14 cellular contexts compared by ENCODE assay signal in the genomic region with DNA sequence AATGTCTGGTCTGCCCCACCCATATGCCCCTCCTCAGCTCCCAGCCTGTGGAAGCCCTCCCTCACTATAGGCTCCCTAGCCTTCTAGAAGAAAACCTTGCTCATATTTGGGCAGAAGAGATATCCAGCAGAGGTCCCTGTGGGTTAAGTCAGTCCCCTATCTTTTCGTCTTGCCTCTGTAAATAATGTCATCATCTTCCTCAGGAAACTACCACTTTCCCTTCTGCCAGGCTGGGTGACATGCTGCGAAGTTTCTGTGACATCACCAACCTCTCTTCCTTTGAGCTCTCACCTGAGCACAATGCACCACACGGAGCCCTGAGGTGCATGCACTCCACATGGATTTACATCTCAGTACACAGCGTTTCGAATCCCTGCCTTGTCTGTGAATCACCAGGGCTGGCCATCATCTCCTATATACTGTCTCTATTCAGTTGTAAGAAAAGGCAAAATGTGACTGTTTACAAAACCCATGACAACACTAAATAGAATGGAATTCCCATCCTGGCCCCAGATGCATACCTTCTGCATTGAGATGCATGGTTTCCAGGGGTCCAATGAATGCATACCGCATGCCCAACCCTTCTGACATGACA.
DNase-seq lines count a peak whose midpoint lies in the region; ATAC-seq and TF ChIP-seq lines count a peak whose summit lies in the region.
"Had no signal": no experiment of that assay in that cellular context is flagged by ENCODE, and none has a peak within 500 bp of the region (broad histone marks: within the 10 kb centered on the region; RNA-seq: fewer than 3 reads in every experiment).

No MANE protein-coding gene starts in this region.

- H3K9me2 ChIP-seq in GM23338 (ENCODE audit: insufficient read depth): no peaks in the 10 kb centered on the region

- CTCF ChIA-PET in CD4-positive, alpha-beta memory T cell (lab: Charles Lee; ENCODE audit: partially characterized antibody): interaction anchor here (1.1 kb wide), 1 partner anchor 415 kb away, joined by 3 read pairs; no protein-coding TSS in a partner anchor
- CTCF ChIA-PET in activated CD8-positive, alpha-beta T cell treated with anti-CD3 and anti-CD28 coated beads for 36 hours (lab: Charles Lee): interaction anchor here (0.8 to 2.9 kb wide), 4 partner anchors 43 to 223 kb away, joined by 3 to 10 read pairs (median 4); no protein-coding TSS in a partner anchor

- H3K9me3 Mint-ChIP-seq in CD4-positive, alpha-beta memory T cell: no peaks in the 10 kb centered on the region
- peaks cover 2% of the 10 kb centered on the region; the same call in 1 of the 3 replicates for H3K9me3 Mint-ChIP-seq in GM23338
- peaks cover 6% of the 10 kb centered on the region for H3K9me3 Mint-ChIP-seq in activated CD8-positive, alpha-beta T cell treated with anti-CD3 and anti-CD28 coated beads for 36 hours

- H3K36me3 ChIP-seq in CD4-positive, alpha-beta memory T cell (ENCODE audit: insufficient read depth, low read length): no peaks in the 10 kb centered on the region
- no peaks in the 10 kb centered on the region for H3K36me3 ChIP-seq in GM23338 (ENCODE audit: insufficient read depth)

- peak in 1 of 5 donors; percentile 13 for DNase-seq in CD4-positive, alpha-beta memory T cell
- peak; percentile 83 for DNase-seq in GM23338 (ENCODE audit: low spot score)
- DNase-seq in activated CD8-positive, alpha-beta T cell treated with anti-CD3 and anti-CD28 coated beads for 36 hours: peak; percentile 53
- DNase-seq in iPS-NIHi7 (ENCODE audit: extremely low spot score): peak; percentile 36
- DNase-seq in dedifferentiated amniotic fluid mesenchymal stem cell (ENCODE audit: extremely low spot score): no peak
- no peak for DNase-seq in left cardiac atrium
- no peak for DNase-seq in AG08396 (ENCODE audit: low spot score)
- DNase-seq: erythroblast, KBM-7, kidney glomerular epithelial cell, NCI-H2107, occipital lobe, substantia nigra had no signal

- H3K4me3 Mint-ChIP-seq in CD4-positive, alpha-beta memory T cell: peak overlapping the region in 4 of 8 donors; percentile 18 to 53 (median 27)
- peak overlapping the region; percentile 42; the same call in 2 of the 3 replicates for H3K4me3 Mint-ChIP-seq in GM23338
- H3K4me3 Mint-ChIP-seq in activated CD8-positive, alpha-beta T cell treated with anti-CD3 and anti-CD28 coated beads for 36 hours: no peak overlapping the region

- POLR2A ChIA-PET in CD4-positive, alpha-beta memory T cell (lab: Charles Lee; ENCODE audit: partially characterized antibody): interaction anchor here (1.0 to 2.4 kb wide), 2 partner anchors 63 to 69 kb away, joined by 3 to 13 read pairs; no protein-coding TSS in a partner anchor
- POLR2A ChIA-PET in activated CD8-positive, alpha-beta T cell treated with anti-CD3 and anti-CD28 coated beads for 36 hours (lab: Charles Lee): interaction anchor here (1.0 to 1.6 kb wide), 2 partner anchors 11 to 63 kb away, joined by 4 read pairs; no protein-coding TSS in a partner anchor

- H3K4me3 ChIP-seq in CD4-positive, alpha-beta memory T cell (ENCODE audit: low read length in 2 of 2): no peak overlapping the region
- H3K4me3 ChIP-seq in GM23338: 0 out of 2 replicates have a peak overlapping the region, but pooled peaks have one; percentile 18

- peaks cover 27% of the 10 kb centered on the region for H3K4me1 ChIP-seq in CD4-positive, alpha-beta memory T cell (ENCODE audit: insufficient read depth, low read length)
- peaks cover 31% of the 10 kb centered on the region for H3K4me1 ChIP-seq in GM23338 (ENCODE audit: insufficient read depth)

- no peaks in the 10 kb centered on the region for H4K20me1 ChIP-seq in GM23338 (replicated peaks; ENCODE audit: insufficient read depth)

- ATAC-seq in GM23338 (peak; percentile 56), HG03159 (IDR thresholded peaks at IDR 0.05; ENCODE audit: unreplicated experiment) (no peak), left cardiac atrium (no peak)
- peak; percentile 66 for ATAC-seq in activated CD8-positive, alpha-beta T cell treated with anti-CD3 and anti-CD28 coated beads for 36 hours

- peaks cover 19 to 27% (median 24%) of the 10 kb centered on the region in 4 donors for H3K4me1 Mint-ChIP-seq in CD4-positive, alpha-beta memory T cell
- H3K4me1 Mint-ChIP-seq in GM23338: peaks cover 34% of the 10 kb centered on the region
- peaks cover 26% of the 10 kb centered on the region for H3K4me1 Mint-ChIP-seq in activated CD8-positive, alpha-beta T cell treated with anti-CD3 and anti-CD28 coated beads for 36 hours (ENCODE audit: low read depth)

- peak overlapping the region; percentile 8 to 88 (median 78) for H3K27ac Mint-ChIP-seq in CD4-positive, alpha-beta memory T cell
- peak overlapping the region; percentile 85 for H3K27ac Mint-ChIP-seq in GM23338
- peak overlapping the region; percentile 77 for H3K27ac Mint-ChIP-seq in activated CD8-positive, alpha-beta T cell treated with anti-CD3 and anti-CD28 coated beads for 36 hours

- intact Hi-C loops in CD4-positive, alpha-beta memory T cell (cut with micrococcal nuclease): loop anchor here (1.0 kb wide), 1 partner anchor 63 kb away; no protein-coding TSS in a partner anchor
- intact Hi-C loops in activated CD8-positive, alpha-beta T cell treated with anti-CD3 and anti-CD28 coated beads for 36 hours (cut with micrococcal nuclease): loop anchor here (2.0 to 10.0 kb wide), 2 partner anchors 64 to 218 kb away; a partner anchor contains a TSS
- intact Hi-C loops in left cardiac atrium (cut with DNase I): no loop called here

- TF ChIP-seq CTCF in GM23338 (conservative IDR thresholded peaks at IDR 0.05; ENCODE audit: low read depth in 2 of 2): peak in 1 of 2 experiments; percentile 11; a peak in 2 of 4 replicates
- TF ChIP-seq CTCF in activated CD8-positive, alpha-beta T cell treated with anti-CD3 and anti-CD28 coated beads for 36 hours (IDR thresholded peaks at IDR 0.05): no peak

- H3K9me3 ChIP-seq in CD4-positive, alpha-beta memory T cell (ENCODE audit: control insufficient read depth in 1 of 2, low read length in 2 of 2): no peaks in the 10 kb centered on the region

- no peaks in the 10 kb centered on the region for H3K79me2 ChIP-seq in GM23338 (replicated peaks; ENCODE audit: insufficient read depth)

- H2AFZ ChIP-seq in GM23338: no peak overlapping the region

- H3K36me3 Mint-ChIP-seq in CD4-positive, alpha-beta memory T cell: peaks cover under 1 to 2% of the 10 kb centered on the region in 2 donors
- H3K36me3 Mint-ChIP-seq in GM23338 (ENCODE audit: low read depth): no peaks in the 10 kb centered on the region
- H3K36me3 Mint-ChIP-seq in activated CD8-positive, alpha-beta T cell treated with anti-CD3 and anti-CD28 coated beads for 36 hours (ENCODE audit: low read depth): peaks cover 8% of the 10 kb centered on the region

- peak overlapping the region; percentile 68 for H3K4me2 ChIP-seq in GM23338

- no peaks in the 10 kb centered on the region; the same call in 1 of the 2 replicates for H3F3A ChIP-seq in GM23338 (replicated peaks; ENCODE audit: low read depth)

- H3K27me3 ChIP-seq in CD4-positive, alpha-beta memory T cell (ENCODE audit: insufficient read depth, low read length): no peaks in the 10 kb centered on the region
- peaks cover 40% of the 10 kb centered on the region for H3K27me3 ChIP-seq in GM23338 (ENCODE audit: insufficient read depth)

- no peaks in the 10 kb centered on the region for H3K27me3 Mint-ChIP-seq in CD4-positive, alpha-beta memory T cell
- peaks cover 14% of the 10 kb centered on the region for H3K27me3 Mint-ChIP-seq in GM23338 (ENCODE audit: insufficient read depth, low read depth, poor library complexity)
- H3K27me3 Mint-ChIP-seq in activated CD8-positive, alpha-beta T cell treated with anti-CD3 and anti-CD28 coated beads for 36 hours: peaks cover 1% of the 10 kb centered on the region

- no peak overlapping the region for H3K27ac ChIP-seq in CD4-positive, alpha-beta memory T cell (ENCODE audit: low read depth, low read length)
- H3K27ac ChIP-seq in GM23338 (ENCODE audit: low read depth): peak overlapping the region; percentile 41

TF ChIP-seq in GM23338, 12 proteins besides CTCF, POLR2A, EP300 and RAD21:
- TF ChIP-seq POLR2AphosphoS5 (IDR thresholded peaks at IDR 0.05; ENCODE audit: low read depth): no peak
- no peak for TF ChIP-seq ZNF114 (CRISPR knock-in tag; IDR thresholded peaks at IDR 0.05)
- peak; percentile 80 for TF ChIP-seq CREB1 (CRISPR knock-in tag; IDR thresholded peaks at IDR 0.05; ENCODE audit: low read depth)
- no peak for TF ChIP-seq ZNF331 (CRISPR knock-in tag; IDR thresholded peaks at IDR 0.05; ENCODE audit: low read depth)

Comparison
In these comparisons a context has a peak if more than half of its experiments do, and no peak if none do; other contexts are left out.
1. DNase-seq: peak in GM23338 (single experiment), activated CD8-positive, alpha-beta T cell treated with anti-CD3 and anti-CD28 coated beads for 36 hours (single experiment) and iPS-NIHi7 (single experiment); none in dedifferentiated amniotic fluid mesenchymal stem cell (single experiment), left cardiac atrium (single experiment) and AG08396 (single experiment).
2. ATAC-seq: peak in GM23338 (single experiment) and activated CD8-positive, alpha-beta T cell treated with anti-CD3 and anti-CD28 coated beads for 36 hours (single experiment); none in HG03159 (single experiment) and left cardiac atrium (0 of 2).
3. intact Hi-C loops: an anchor here in CD4-positive, alpha-beta memory T cell (1.0 kb wide) and activated CD8-positive, alpha-beta T cell treated with anti-CD3 and anti-CD28 coated beads for 36 hours (2.0 to 10.0 kb wide); none called in left cardiac atrium.
4. Peak in every context shown above with its lines, with median percentiles within 50 percentile points of each other: H3K27ac Mint-ChIP-seq.